ENCODE assay signal across 13 cellular contexts in the genomic region with DNA sequence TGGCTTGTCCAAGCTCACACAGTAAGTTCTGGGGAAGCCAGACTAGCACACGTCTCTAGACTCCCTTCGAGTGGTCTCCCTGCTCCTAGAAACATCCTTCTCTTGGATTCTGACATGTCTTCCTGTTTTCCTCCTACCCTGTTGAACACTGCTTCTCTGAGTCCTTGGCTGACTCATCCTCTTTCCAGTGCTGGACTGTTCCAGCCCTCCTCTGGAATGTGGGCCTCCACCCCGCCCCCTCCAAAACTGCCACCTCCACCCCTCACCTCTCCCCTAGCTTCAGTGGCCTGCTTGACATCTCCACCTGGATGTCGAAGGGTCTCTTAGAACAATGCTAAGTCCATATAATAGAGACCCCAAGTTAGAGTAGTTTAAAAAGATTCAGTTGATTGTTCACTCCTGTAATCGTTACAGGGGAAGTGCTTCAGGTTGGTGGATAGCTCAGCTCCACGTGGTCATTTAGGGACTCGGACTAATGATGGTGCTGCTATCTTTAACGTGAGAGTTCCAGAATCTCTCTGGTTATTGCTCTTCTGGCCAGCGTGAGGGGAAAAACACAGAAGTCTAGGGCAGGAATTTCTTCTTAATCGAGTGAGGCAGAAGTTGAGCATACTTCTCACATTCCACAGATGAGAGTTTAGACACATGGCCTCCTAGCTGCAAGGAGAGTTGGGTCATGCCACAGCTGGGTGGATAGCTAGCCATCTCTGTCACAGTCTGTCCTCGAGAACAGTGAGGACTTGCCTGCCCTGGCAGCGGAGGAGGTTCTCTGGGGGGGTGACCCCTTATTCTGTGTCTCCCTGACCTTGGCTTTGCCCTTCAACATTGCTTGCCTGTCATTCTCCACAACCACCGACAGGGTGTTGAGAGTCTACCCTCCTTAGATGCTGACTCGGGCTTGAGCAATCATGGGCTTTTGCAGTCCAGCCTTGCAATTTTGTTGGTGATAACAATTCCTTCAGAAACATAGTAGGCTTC. TPM values are rescaled to one million over a fixed set of nuclear protein-coding genes. Genes with fewer than 3 reads are reported as not detected.
DNase-seq lines count a peak whose midpoint lies in the region; TF ChIP-seq lines count a peak whose summit lies in the region.
"Had no signal": no experiment of that assay in that cellular context is flagged by ENCODE, and none has a peak within 500 bp of the region (broad histone marks: within the 10 kb centered on the region; RNA-seq: fewer than 3 reads in every experiment).

No MANE protein-coding gene starts in this region.

- H3K36me3 ChIP-seq in SJSA1 (peaks cover under 1% of the 10 kb centered on the region; the same call in 1 of the 2 replicates), spleen (no peaks in the 10 kb centered on the region)

- H3K9me3 ChIP-seq in SJSA1 (replicated peaks) (no peaks in the 10 kb centered on the region), spleen (no peaks in the 10 kb centered on the region)

- 62 to 73% (median 67%) methylated on average over 14 of the region's 14 CpGs for WGBS in spleen, 5 donors

- intact Hi-C loops in spleen (cut with DNase I; ENCODE audit: low total_unique reads), result no loop called here

- no peaks in the 10 kb centered on the region for H3K27me3 ChIP-seq in SJSA1 (replicated peaks)
- peaks cover 0 to 39% (median 8%) of the 10 kb centered on the region in 7 donors for H3K27me3 ChIP-seq in spleen (replicated peaks in 1 of 7)

- in situ Hi-C loops in G401 (cut with HindIII; ENCODE audit: low sequenced_read_pairs), result no loop called here

- peak; percentile 89 for DNase-seq in GM03348 (ENCODE audit: low spot score)
- DNase-seq in SJSA1 (ENCODE audit: low read depth in 1 of 2, low spot score in 2 of 2), result peak; percentile 84 to 94
- peak; percentile 71 for DNase-seq in fibroblast of pulmonary artery (ENCODE audit: low read depth)
- no peak for DNase-seq in spleen
- DNase-seq in caudate nucleus (lab: John Stamatoyannopoulos, UW), result no peak
- DNase-seq in G401 (ENCODE audit: low spot score), result no peak
- no peak for DNase-seq in COR-L47 (lab: John Stamatoyannopoulos, UW)
- DNase-seq in cortex of kidney (lab: John Stamatoyannopoulos, UW), result no peak
- DNase-seq: activated naive CD8-positive, alpha-beta T cell treated with anti-CD3 and anti-CD28 coated beads, Interleukin-2, amount 10 ng/mL, durations not matched to agents 7 days and 5 days; DMS79; NCI-H1105; nephron progenitor cell; stimulated activated CD4-positive, alpha-beta T cell treated with anti-CD3 and anti-CD28 coated beads, Interleukin-4, amount 100 ng/mL, for 4 hours had no signal

- TF ChIP-seq POLR2A in spleen (IDR thresholded peaks at IDR 0.05), result no peak

- peak; percentile 36 for TF ChIP-seq CTCF in fibroblast of pulmonary artery (IDR thresholded peaks at IDR 0.05; ENCODE audit: low read length, missing control alignments)
- TF ChIP-seq CTCF in spleen (IDR thresholded peaks at IDR 0.05 in 8 of 11, conservative IDR thresholded peaks at IDR 0.05 in 3 of 11), result peak in 4 of 11 experiments; percentile 10 to 20 (median 16)

- H3K4me1 ChIP-seq in SJSA1 (replicated peaks), result peaks cover 70% of the 10 kb centered on the region
- H3K4me1 ChIP-seq in spleen, result peaks cover 0 to 20% (median 8%) of the 10 kb centered on the region in 6 donors

- H3K27ac ChIP-seq in SJSA1 (peak overlapping the region; percentile 93), spleen (peak overlapping the region in 5 of 8 donors; percentile 7 to 53 (median 36)), caudate nucleus (ENCODE audit: low read depth, low read length) (no peak overlapping the region)

- H3K4me3 ChIP-seq in SJSA1 (no peak overlapping the region), fibroblast of pulmonary artery (replicated peaks; ENCODE audit: low read depth, low read length) (no peak overlapping the region), spleen (no peak overlapping the region)

RNA-seq across cellular contexts. Expression of gene C11orf96, which starts 4.7 kb away (rescaled TPM):
- 345 and 479 TPM in 2 replicates for total RNA-seq in SJSA1 (2014; rRNA removed; shearing (Covaris generic))
- total RNA-seq in spleen, result 100 to 1,000 TPM in 1 of 7 donors, 10 to 100 TPM in 6; 20.8 to 103 (median 68.4) TPM
- 10 to 100 TPM; 13.2 to 26.7 (median 26.3) TPM for polyA plus RNA-seq in spleen
- 0.86 TPM in 1 of 2 replicates, not detected in the other for total RNA-seq in G401 (2014; rRNA removed; shearing (Covaris generic))

RNA-seq across cellular contexts. Expression of gene ALKBH3, which starts 57.1 kb away (rescaled TPM):
- 78.0 and 127 TPM in 2 replicates for total RNA-seq in SJSA1 (2014; rRNA removed; shearing (Covaris generic))
- total RNA-seq in spleen, result 10 to 100 TPM; 21.6 to 42.2 (median 31.7) TPM
- 10 to 100 TPM; 28.2 to 36.6 (median 33.5) TPM for polyA plus RNA-seq in spleen
- 33.2 and 48.1 TPM in 2 replicates for total RNA-seq in G401 (2014; rRNA removed; shearing (Covaris generic))

Comparison
In these comparisons a context has a peak if more than half of its experiments do, and no peak if none do; other contexts are left out.
1. DNase-seq: peak in GM03348 (single experiment), SJSA1 (2 of 2) and fibroblast of pulmonary artery (single experiment); none in spleen (single experiment), caudate nucleus (0 of 61), G401 (single experiment), COR-L47 (single experiment) and cortex of kidney (single experiment).
2. RNA of gene C11orf96, which starts 4.7 kb away (total RNA-seq): 345 to 479 TPM in SJSA1 and 20.8 to 103 TPM in spleen; 0.86 TPM in G401; every median in the first group is over 10 times any median in the second.